ENCODE assay signal across 6 cellular contexts in genomic region chr19:46616631-46617322, GRCh38. TPM values are rescaled to one million over a fixed set of nuclear protein-coding genes. Genes with fewer than 3 reads are reported as not detected.
DNase-seq lines count a peak whose midpoint lies in the region; ATAC-seq, FAIRE-seq and TF ChIP-seq lines count a peak whose summit lies in the region.

No MANE protein-coding gene starts in this region.

- intact Hi-C loops in left lung (cut with DNase I) = no loop called here

- H3K9me3 ChIP-seq in MM.1S (replicated peaks; ENCODE audit: insufficient read depth, low read length) (no peaks in the 10 kb centered on the region), left lung (no peaks in the 10 kb centered on the region)

- H3K27ac ChIP-seq in MM.1S (ENCODE audit: low read length) (no peak overlapping the region), left lung (no peak overlapping the region)

- H3K27me3 ChIP-seq in MM.1S (replicated peaks; ENCODE audit: insufficient read depth, low read length) (peaks cover 88% of the 10 kb centered on the region), left lung (no peaks in the 10 kb centered on the region)

- no peaks in the 10 kb centered on the region for H3K79me2 ChIP-seq in MM.1S (ENCODE audit: low read length)

- no peak overlapping the region for H2AFZ ChIP-seq in MM.1S (ENCODE audit: low read length)

- peaks cover 5% of the 10 kb centered on the region for H4K20me1 ChIP-seq in MM.1S (ENCODE audit: insufficient read depth, low read length)

- H3F3A ChIP-seq in MM.1S (ENCODE audit: insufficient read depth, low read length) = peaks cover 4% of the 10 kb centered on the region

- H3K4me2 ChIP-seq in MM.1S (ENCODE audit: low read depth, low read length) = peak overlapping the region; percentile 4; the same call in 1 of the 2 replicates

- H3K4me1 ChIP-seq in MM.1S (ENCODE audit: low read length) (peaks cover 13% of the 10 kb centered on the region), left lung (peaks cover 13 to 62% of the 10 kb centered on the region in 2 donors)

- no peaks in the 10 kb centered on the region for H3K9me2 ChIP-seq in MM.1S (replicated peaks; ENCODE audit: insufficient read depth, low read length)

- peak; percentile 78 for DNase-seq in D721Med (ENCODE audit: insufficient read length, low spot score)
- DNase-seq in MM.1S = no peak
- DNase-seq in activated CD8-positive, alpha-beta memory T cell treated with anti-CD3 and anti-CD28 coated beads, Interleukin-2, amount 50 U/mL, for 48 hours = peak; percentile 79
- peak in 1 of 2 donors; percentile 86 for DNase-seq in left lung

- TF ChIP-seq CTCF in D721Med (IDR thresholded peaks at IDR 0.05; ENCODE audit: insufficient read depth, missing control alignments) (peak; percentile 55), MM.1S (IDR thresholded peaks at IDR 0.05; ENCODE audit: low read length) (peak; percentile 48), left lung (IDR thresholded peaks at IDR 0.05) (no peak)

- FAIRE-seq in D721Med (lab: Jason Lieb, UNC) = no peak

- H3K9ac ChIP-seq in MM.1S (ENCODE audit: low read length) = no peak overlapping the region

- H3K36me3 ChIP-seq in MM.1S (replicated peaks; ENCODE audit: insufficient read depth, low read length) (no peaks in the 10 kb centered on the region), left lung (no peaks in the 10 kb centered on the region)

- H3K4me3 ChIP-seq in MM.1S (ENCODE audit: low read length) = no peak overlapping the region
- H3K4me3 ChIP-seq in left lung = no peak overlapping the region

- ATAC-seq in left lung (peak; percentile 65), HG02763 (IDR thresholded peaks at IDR 0.05; ENCODE audit: unreplicated experiment) (no peak), GM21576 (IDR thresholded peaks at IDR 0.05; ENCODE audit: unreplicated experiment) (no peak)

RNA-seq across cellular contexts. Expression of gene PTGIR, which starts 8.1 kb away (rescaled TPM):
- 10 to 100 TPM in 1 of 2 donors, 1 to 10 TPM in 1; 9.8 to 12.1 TPM for total RNA-seq in left lung

RNA-seq across cellular contexts. Expression of gene CALM3, which starts 15.6 kb away (rescaled TPM):
- total RNA-seq in left lung = 100 to 1,000 TPM; 178 to 225 TPM

RNA-seq across cellular contexts. Expression of gene GNG8, which starts 19.2 kb away (rescaled TPM):
- not detected for total RNA-seq in left lung

RNA-seq across cellular contexts. Expression of gene DACT3, which starts 44.2 kb away (rescaled TPM):
- total RNA-seq in left lung = 10 to 100 TPM in 1 of 2 donors, 1 to 10 TPM in 1; 6.6 to 15.0 TPM

Comparison
In these comparisons a context has a peak if more than half of its experiments do, and no peak if none do; other contexts are left out.
1. CTCF ChIP-seq: peak in D721Med (single experiment) and MM.1S (single experiment); none in left lung (0 of 2).